In genomic region chr9:130741831-130742449, GRCh38 we compare ENCODE assay signal across 13 cellular contexts. TPM values are rescaled to one million over a fixed set of nuclear protein-coding genes. Genes with fewer than 3 reads are reported as not detected.
A peak's percentile ranks its signal among the peaks of the same experiment; 100 is the strongest.
DNase-seq lines count a peak whose midpoint lies in the region; ATAC-seq and TF ChIP-seq lines count a peak whose summit lies in the region.
"Had no signal": no experiment of that assay in that cellular context is flagged by ENCODE, and none has a peak within 500 bp of the region (broad histone marks: within the 10 kb centered on the region; RNA-seq: fewer than 3 reads in every experiment).

No MANE protein-coding gene starts in this region.

- in situ Hi-C loops in GM23248 (cut with MboI): no loop called here

- H3K4me2 ChIP-seq in GM23248 (ENCODE audit: unreplicated experiment): no peak overlapping the region

- H3K4me1 ChIP-seq in GM23248 (ENCODE audit: insufficient read depth): peaks cover 5% of the 10 kb centered on the region
- no peaks in the 10 kb centered on the region for H3K4me1 ChIP-seq in gastroesophageal sphincter
- H3K4me1 ChIP-seq: ascending aorta had no signal

- H3K27me3 ChIP-seq in GM23248 (replicated peaks; ENCODE audit: insufficient read depth): no peaks in the 10 kb centered on the region
- no peaks in the 10 kb centered on the region for H3K27me3 ChIP-seq in gastroesophageal sphincter
- H3K27me3 ChIP-seq: ascending aorta had no signal

- H3K9me2 ChIP-seq in GM23248 (ENCODE audit: insufficient read depth): no peaks in the 10 kb centered on the region

- H3K79me2 ChIP-seq in GM23248 (ENCODE audit: insufficient read depth): peaks cover 94% of the 10 kb centered on the region

- no peak for TF ChIP-seq EP300 in gastroesophageal sphincter (IDR thresholded peaks at IDR 0.05)

- no peak overlapping the region for H3K4me3 ChIP-seq in GM23248
- no peak overlapping the region for H3K4me3 ChIP-seq in cardiac fibroblast (replicated peaks in 1 of 2; ENCODE audit: low read depth in 2 of 2, low read length in 2 of 2)
- no peak overlapping the region for H3K4me3 ChIP-seq in gastroesophageal sphincter
- H3K4me3 ChIP-seq: ascending aorta had no signal

- H3K9ac ChIP-seq in GM23248: no peak overlapping the region

- TF ChIP-seq CTCF in cardiac fibroblast (IDR thresholded peaks at IDR 0.05; ENCODE audit: low read depth, low read length) (no peak), gastroesophageal sphincter (IDR thresholded peaks at IDR 0.05) (no peak)

- ATAC-seq in gastroesophageal sphincter (no peak), HG03565 (IDR thresholded peaks at IDR 0.05; ENCODE audit: unreplicated experiment) (no peak)
- ATAC-seq: activated CD8-positive, alpha-beta memory T cell treated with anti-CD3 and anti-CD28 coated beads, Interleukin-2, amount 10 ng/mL, durations not matched to agents 7 days and 5 days; left colon had no signal

- 0 out of 2 replicates have a peak, but pooled peaks cover 4% of the 10 kb centered on the region for H3F3A ChIP-seq in GM23248 (ENCODE audit: insufficient read depth)

- 0 out of 2 replicates have a peak overlapping the region, but pooled peaks have one; percentile 17 for H2AFZ ChIP-seq in GM23248

- whole genome bisulfite sequencing in GM23248 (ENCODE audit: low coverage in 1 of 2, low lambda C conversion rate in 2 of 2, missing lambda C conversion rate in 2 of 2), 2 experiments: 40 to 45% methylated on average over 7 of the region's 7 CpGs
- 71 to 79% methylated on average over 4 to 5 of the region's 7 CpGs for WGBS in gastroesophageal sphincter (ENCODE audit: low coverage in 1 of 2), 2 donors

- no peaks in the 10 kb centered on the region for H3K9me3 ChIP-seq in GM23248 (ENCODE audit: low read depth)
- H3K9me3 ChIP-seq in gastroesophageal sphincter: no peaks in the 10 kb centered on the region
- H3K9me3 ChIP-seq: ascending aorta had no signal

- TF ChIP-seq POLR2A in gastroesophageal sphincter (IDR thresholded peaks at IDR 0.05): no peak

- H4K20me1 ChIP-seq in GM23248 (ENCODE audit: insufficient read depth): no peaks in the 10 kb centered on the region

- DNase-seq in GM23248 (peak; percentile 80), M059J (ENCODE audit: low read depth) (peak; percentile 90), cardiac fibroblast (ENCODE audit: low read depth in 2 of 2) (peak; percentile 21 to 83), renal cortical epithelial cell (ENCODE audit: low read depth) (peak; percentile 73), NCI-H187 treated with DMSO at 0.1 percent for 48 hours (lab: John Stamatoyannopoulos, UW) (no peak)
- DNase-seq: activated CD8-positive, alpha-beta memory T cell treated with anti-CD3 and anti-CD28 coated beads, Interleukin-2, amount 10 ng/mL, durations not matched to agents 7 days and 5 days; DMS79 treated with DMSO at 0.1 percent for 48 hours; left colon; NCI-H1694 treated with DMSO at 0.1 percent for 48 hours; nephron progenitor cell had no signal

- H3K36me3 ChIP-seq in GM23248 (ENCODE audit: low read depth) (no peaks in the 10 kb centered on the region), gastroesophageal sphincter (no peaks in the 10 kb centered on the region)
- H3K36me3 ChIP-seq: ascending aorta had no signal

- peak overlapping the region; percentile 48 for H3K27ac ChIP-seq in GM23248
- no peak overlapping the region for H3K27ac ChIP-seq in gastroesophageal sphincter
- H3K27ac ChIP-seq: ascending aorta had no signal

RNA-seq across cellular contexts. Expression of gene EXOSC2, which starts 48.4 kb away (rescaled TPM):
- 18.1 and 21.6 TPM in 2 replicates for total RNA-seq in GM23248 (2014; rRNA removed; shearing (Covaris generic))
- 16.1 and 17.2 TPM in 2 replicates for polyA plus RNA-seq in GM23248 (2016; fragmentation: Nextera tagmentation; extraction: Ambion mirVana)
- total RNA-seq in M059J (2014; rRNA removed; shearing (Covaris generic)): 27.4 and 44.1 TPM in 2 replicates
- total RNA-seq in renal cortical epithelial cell (23.8 and 37.2 TPM in 2 replicates), gastroesophageal sphincter (10 to 100 TPM; 15.9 to 32.3 (median 26.8) TPM)
